29 cellular contexts compared by ENCODE assay signal in the genomic region with DNA sequence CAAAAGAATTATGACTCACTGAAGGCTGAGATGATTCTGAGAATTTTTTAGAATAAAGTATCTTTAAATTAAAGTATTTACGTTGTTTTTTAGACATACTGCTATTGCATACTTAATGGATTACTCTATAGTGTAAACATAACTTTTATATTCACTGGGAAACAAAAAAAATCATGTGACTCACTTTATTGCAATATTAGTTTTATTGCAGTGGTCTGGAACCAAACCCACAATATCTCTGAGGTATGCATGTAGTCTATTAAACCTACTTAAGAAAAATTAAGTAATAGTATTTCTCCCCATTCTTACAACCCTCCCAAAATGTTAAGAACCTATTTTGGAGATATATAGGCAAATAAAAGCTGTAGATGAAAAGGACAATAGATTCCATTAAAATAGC.
"Had no signal": no experiment of that assay in that cellular context is flagged by ENCODE, and none has a peak within 500 bp of the region (broad histone marks: within the 10 kb centered on the region; RNA-seq: fewer than 3 reads in every experiment).

No MANE protein-coding gene starts in this region.

- H3K4me3 ChIP-seq: left lung, lower lobe of right lung, pancreas, prostate gland, smooth muscle cell, tibial nerve, uterus had no signal

- H3K4me3 Mint-ChIP-seq: immature natural killer cell; naive thymus-derived CD8-positive, alpha-beta T cell; nephron; neural crest cell; stimulated activated memory B cell treated with anti-CD40 and anti-IgM and Interleukin-4, amounts not matched to agents 10 μg/mL and 1 μg/mL and 100 μg/mL, for 72 hours; stimulated activated naive CD8-positive, alpha-beta T cell treated with anti-CD3 and anti-CD28 coated beads, Interleukin-15, amount 100 ng/mL, for 72 hours; type B pancreatic cell had no signal

- ATAC-seq: left colon; left lung; lower lobe of right lung; naive thymus-derived CD8-positive, alpha-beta T cell; pancreas; right cardiac atrium; sciatic nerve; stimulated activated memory B cell treated with anti-CD40 and anti-IgM and Interleukin-4, amounts not matched to agents 10 μg/mL and 1 μg/mL and 100 μg/mL, for 72 hours; stimulated activated naive CD8-positive, alpha-beta T cell treated with anti-CD3 and anti-CD28 coated beads, Interleukin-15, amount 100 ng/mL, for 72 hours had no signal

- DNase-seq: immature natural killer cell; kidney; left colon; left lung; lower lobe of right lung; mammary epithelial cell; mesenchymal stem cell; naive thymus-derived CD8-positive, alpha-beta T cell; nucleus accumbens; pancreas; posterior cingulate gyrus; retina; right cardiac atrium; stimulated activated CD4-positive, alpha-beta T cell treated with anti-CD3 and anti-CD28 coated beads, Interleukin-1b, Interleukin-23, amount 100 ng/mL, for 48 hours; stimulated activated CD4-positive, alpha-beta T cell treated with anti-CD3 and anti-CD28 coated beads, Interleukin-2, amount 100 ng/mL, for 48 hours; stimulated activated CD4-positive, alpha-beta T cell treated with anti-CD3 and anti-CD28 coated beads, Interleukin-4, amount 100 ng/mL, for 4 hours; stimulated activated CD8-positive, alpha-beta memory T cell treated with anti-CD3 and anti-CD28 coated beads, Interleukin-4, amount 100 ng/mL, for 48 hours; stimulated activated naive CD4-positive, alpha-beta T cell treated with Interleukin-2 at 50 U/mL for 16 hours; stimulated activated naive CD8-positive, alpha-beta T cell treated with anti-CD3 and anti-CD28 coated beads, Interleukin-15, amount 100 ng/mL, for 72 hours; substantia nigra; uterus had no signal

- H3K36me3 Mint-ChIP-seq: naive thymus-derived CD8-positive, alpha-beta T cell; stimulated activated memory B cell treated with anti-CD40 and anti-IgM and Interleukin-4, amounts not matched to agents 10 μg/mL and 1 μg/mL and 100 μg/mL, for 72 hours; type B pancreatic cell had no signal

- H3K27ac Mint-ChIP-seq: immature natural killer cell; naive thymus-derived CD8-positive, alpha-beta T cell; nephron; stimulated activated memory B cell treated with anti-CD40 and anti-IgM and Interleukin-4, amounts not matched to agents 10 μg/mL and 1 μg/mL and 100 μg/mL, for 72 hours; stimulated activated naive CD8-positive, alpha-beta T cell treated with anti-CD3 and anti-CD28 coated beads, Interleukin-15, amount 100 ng/mL, for 72 hours; type B pancreatic cell had no signal

- H3K4me1 Mint-ChIP-seq: immature natural killer cell; naive thymus-derived CD8-positive, alpha-beta T cell; nephron; stimulated activated memory B cell treated with anti-CD40 and anti-IgM and Interleukin-4, amounts not matched to agents 10 μg/mL and 1 μg/mL and 100 μg/mL, for 72 hours; stimulated activated naive CD8-positive, alpha-beta T cell treated with anti-CD3 and anti-CD28 coated beads, Interleukin-15, amount 100 ng/mL, for 72 hours had no signal
